ENCODE assay signal across 1 cellular context in genomic region chr19:38291855-38292254, GRCh38.
TF ChIP-seq lines count a peak whose summit lies in the region.

No MANE protein-coding gene starts in this region.

TF ChIP-seq in SK-N-SH, 30 proteins besides CTCF, POLR2A, EP300 and RAD21 (continued from another document):
- TF ChIP-seq FOXJ3 (CRISPR knock-in tag; IDR thresholded peaks at IDR 0.05), result no peak
- TF ChIP-seq CHD2 (IDR thresholded peaks at IDR 0.05; ENCODE audit: low read length, partially characterized antibody), result no peak
- TF ChIP-seq JUND (IDR thresholded peaks at IDR 0.05), result no peak
- TF ChIP-seq REST (IDR thresholded peaks at IDR 0.05; ENCODE audit: low read depth, low read length), result no peak
- no peak for TF ChIP-seq USF1 (IDR thresholded peaks at IDR 0.05; ENCODE audit: borderline replicate concordance, low read depth)
- no peak for TF ChIP-seq TCF12 (IDR thresholded peaks at IDR 0.05)
- TF ChIP-seq RXRA (IDR thresholded peaks at IDR 0.05; ENCODE audit: borderline replicate concordance, low read depth), result no peak
- no peak for TF ChIP-seq IRF3 (IDR thresholded peaks at IDR 0.05; ENCODE audit: low read depth, low read length)
- TF ChIP-seq ELF1 (IDR thresholded peaks at IDR 0.05), result no peak
- no peak for TF ChIP-seq FOSL2 (IDR thresholded peaks at IDR 0.05; ENCODE audit: borderline replicate concordance, low read depth)
- TF ChIP-seq RCOR1 (IDR thresholded peaks at IDR 0.05; ENCODE audit: low read length), result no peak
- TF ChIP-seq MEF2A (IDR thresholded peaks at IDR 0.05; ENCODE audit: borderline replicate concordance, low read depth), result no peak
- no peak for TF ChIP-seq POLR2AphosphoS5 (IDR thresholded peaks at IDR 0.05; ENCODE audit: low read depth, low read length)
